ENCODE assay signal across 1 cellular context in genomic region chr7:135362871-135363270, GRCh38.
TF ChIP-seq lines count a peak whose summit lies in the region.

No MANE protein-coding gene starts in this region.

TF ChIP-seq in HCT116, 20 proteins besides CTCF, POLR2A, EP300 and RAD21 (continued from another document):
- TF ChIP-seq, protein P1, sequence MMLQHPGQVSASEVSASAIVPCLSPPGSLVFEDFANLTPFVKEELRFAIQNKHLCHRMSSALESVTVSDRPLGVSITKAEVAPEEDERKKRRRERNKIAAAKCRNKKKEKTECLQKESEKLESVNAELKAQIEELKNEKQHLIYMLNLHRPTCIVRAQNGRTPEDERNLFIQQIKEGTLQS (IDR thresholded peaks at IDR 0.05) = no peak
- TF ChIP-seq MAX (IDR thresholded peaks at IDR 0.05) = no peak
